In the genomic region with DNA sequence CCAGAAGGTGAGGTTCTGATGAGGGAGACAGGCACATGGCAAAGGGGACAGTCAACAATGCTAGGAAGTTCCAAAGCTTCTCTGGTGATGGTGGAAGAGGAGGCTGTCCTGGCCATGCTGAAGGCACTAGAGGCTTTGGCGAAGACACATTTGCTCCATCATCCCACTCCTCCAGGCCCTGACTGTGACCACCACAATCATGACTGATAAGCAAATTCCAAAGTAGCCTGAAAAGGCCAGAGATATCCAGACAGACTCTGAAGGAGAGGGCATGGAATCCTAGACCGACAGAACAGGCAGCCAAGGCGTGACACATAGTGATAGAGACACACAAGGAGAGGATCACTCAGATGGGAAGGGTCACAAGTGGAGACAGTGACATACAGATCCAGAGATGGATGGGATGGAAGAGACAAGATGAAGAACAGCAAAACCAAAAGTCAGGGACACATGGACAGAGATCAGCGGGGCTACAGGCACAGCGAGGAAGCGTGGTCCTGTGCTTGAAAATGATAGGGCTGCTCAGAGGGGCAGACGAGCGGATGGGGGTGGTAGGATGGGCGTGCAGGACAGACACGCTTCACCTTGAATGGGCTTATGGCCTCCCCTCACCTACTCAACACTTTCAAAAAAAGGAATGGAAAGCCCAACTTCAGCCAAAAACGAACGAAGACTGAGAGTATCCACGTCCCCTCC, we compare ENCODE assay signal across 10 cellular contexts. TPM values are rescaled to one million over a fixed set of nuclear protein-coding genes. Genes with fewer than 3 reads are reported as not detected.
A peak's percentile ranks its signal among the peaks of the same experiment; 100 is the strongest.
DNase-seq lines count a peak whose midpoint lies in the region; ATAC-seq and TF ChIP-seq lines count a peak whose summit lies in the region.
"Had no signal": no experiment of that assay in that cellular context is flagged by ENCODE, and none has a peak within 500 bp of the region (broad histone marks: within the 10 kb centered on the region; RNA-seq: fewer than 3 reads in every experiment).

No MANE protein-coding gene starts in this region.

- H3K27me3 Mint-ChIP-seq in activated CD4-positive, alpha-beta T cell treated with anti-CD3 and anti-CD28 coated beads, Interleukin-2, amount 10 ng/mL, durations not matched to agents 7 days and 5 days, result no peaks in the 10 kb centered on the region

- CTCF ChIA-PET in activated CD4-positive, alpha-beta T cell treated with anti-CD3 and anti-CD28 coated beads, Interleukin-2, amount 10 ng/mL, durations not matched to agents 7 days and 5 days (lab: Charles Lee), result interaction anchor here (1.0 to 2.0 kb wide), 4 partner anchors 10 to 17 kb away, joined by 3 to 7 read pairs (median 3); no protein-coding TSS in a partner anchor

- peak in 1 of 2 donors; percentile 3 for ATAC-seq in lower lobe of right lung

- H3K36me3 ChIP-seq in breast epithelium (no peaks in the 10 kb centered on the region), lower lobe of right lung (no peaks in the 10 kb centered on the region), tibial nerve (no peaks in the 10 kb centered on the region)

- H3K4me3 ChIP-seq in breast epithelium (peak overlapping the region; percentile 47 to 72 (median 62)), lower lobe of right lung (peak overlapping the region; percentile 76), tibial nerve (peak overlapping the region; percentile 35 to 70 (median 52))

- H3K27me3 ChIP-seq in breast epithelium (no peaks in the 10 kb centered on the region), lower lobe of right lung (ENCODE audit: low read depth) (no peaks in the 10 kb centered on the region), tibial nerve (no peaks in the 10 kb centered on the region)

- TF ChIP-seq CTCF in breast epithelium (IDR thresholded peaks at IDR 0.05) (no peak), lower lobe of right lung (IDR thresholded peaks at IDR 0.05) (no peak), tibial nerve (IDR thresholded peaks at IDR 0.05) (no peak)

- H3K27ac ChIP-seq in breast epithelium (no peak overlapping the region), lower lobe of right lung (no peak overlapping the region), tibial nerve (peak overlapping the region in 2 of 4 donors; percentile 47 to 76)

- TF ChIP-seq EP300 in tibial nerve (IDR thresholded peaks at IDR 0.05), result no peak

- H3K4me1 ChIP-seq in breast epithelium (no peaks in the 10 kb centered on the region), lower lobe of right lung (peaks cover 15% of the 10 kb centered on the region), tibial nerve (peaks cover 0 to 35% (median 6%) of the 10 kb centered on the region in 4 donors)

- peaks cover 17% of the 10 kb centered on the region for H3K4me1 Mint-ChIP-seq in activated CD4-positive, alpha-beta T cell treated with anti-CD3 and anti-CD28 coated beads, Interleukin-2, amount 10 ng/mL, durations not matched to agents 7 days and 5 days

- intact Hi-C loops in breast epithelium (cut with DNase I; ENCODE audit: low total_unique reads) (loop anchor here (10.0 kb wide), 1 partner anchor 245 kb away; the partner anchor contains the start of genes BCL2L2 and PPP1R3E), lower lobe of right lung (cut with DNase I) (no loop called here)

- no peak for TF ChIP-seq POLR2A in breast epithelium (IDR thresholded peaks at IDR 0.05)
- TF ChIP-seq POLR2A in tibial nerve (IDR thresholded peaks at IDR 0.05), result no peak

- DNase-seq in NCI-H2029 treated with DMSO at 0.1 percent for 48 hours (lab: John Stamatoyannopoulos, UW) (peak; percentile 70), NCI-H2029 (lab: John Stamatoyannopoulos, UW) (no peak), breast epithelium (ENCODE audit: low spot score in 2 of 2) (no peak), lower lobe of right lung (no peak), tibial nerve (ENCODE audit: low spot score in 2 of 2) (no peak), NCI-H187 (lab: John Stamatoyannopoulos, UW) (no peak), putamen (ENCODE audit: low spot score) (no peak)
- no peak for DNase-seq in activated CD4-positive, alpha-beta T cell treated with anti-CD3 and anti-CD28 coated beads, Interleukin-2, amount 10 ng/mL, durations not matched to agents 7 days and 5 days
- DNase-seq: NCI-H524 treated with DMSO at 0.1 percent for 48 hours had no signal

- POLR2A ChIA-PET in activated CD4-positive, alpha-beta T cell treated with anti-CD3 and anti-CD28 coated beads, Interleukin-2, amount 10 ng/mL, durations not matched to agents 7 days and 5 days (lab: Charles Lee), result interaction anchor here (1.0 kb wide), 1 partner anchor 72 kb away, joined by 3 read pairs; no protein-coding TSS in a partner anchor

- H3K36me3 Mint-ChIP-seq in activated CD4-positive, alpha-beta T cell treated with anti-CD3 and anti-CD28 coated beads, Interleukin-2, amount 10 ng/mL, durations not matched to agents 7 days and 5 days (ENCODE audit: low read depth), result no peaks in the 10 kb centered on the region

- no peaks in the 10 kb centered on the region for H3K9me3 ChIP-seq in breast epithelium
- no peaks in the 10 kb centered on the region for H3K9me3 ChIP-seq in lower lobe of right lung
- no peaks in the 10 kb centered on the region for H3K9me3 ChIP-seq in tibial nerve

- no peak overlapping the region for H3K4me3 Mint-ChIP-seq in activated CD4-positive, alpha-beta T cell treated with anti-CD3 and anti-CD28 coated beads, Interleukin-2, amount 10 ng/mL, durations not matched to agents 7 days and 5 days

- WGBS in tibial nerve, 2 donors, result 34 to 36% methylated on average over 13 of the region's 13 CpGs

- H3K27ac Mint-ChIP-seq in activated CD4-positive, alpha-beta T cell treated with anti-CD3 and anti-CD28 coated beads, Interleukin-2, amount 10 ng/mL, durations not matched to agents 7 days and 5 days, result no peak overlapping the region

- H3K9me3 Mint-ChIP-seq in activated CD4-positive, alpha-beta T cell treated with anti-CD3 and anti-CD28 coated beads, Interleukin-2, amount 10 ng/mL, durations not matched to agents 7 days and 5 days, result no peaks in the 10 kb centered on the region

RNA-seq across cellular contexts. Expression of gene ZFHX2, which starts 1.3 kb away (rescaled TPM):
- total RNA-seq in breast epithelium (1 to 10 TPM in 1 of 3 donors, under 1 TPM in 2; 0.48 to 1.2 (median 0.66) TPM), lower lobe of right lung (5.1 TPM), tibial nerve (1 to 10 TPM; 2.1 to 3.9 (median 2.6) TPM)
- 1 to 10 TPM; 1.0 to 1.1 TPM for total RNA-seq in activated CD4-positive, alpha-beta T cell treated with anti-CD3 and anti-CD28 coated beads, Interleukin-2, amount 10 ng/mL, durations not matched to agents 7 days and 5 days

RNA-seq across cellular contexts. Expression of gene THTPA, which starts 5.8 kb away (rescaled TPM):
- total RNA-seq in breast epithelium, result 10 to 100 TPM; 13.6 to 22.1 (median 21.0) TPM
- 19.1 TPM for total RNA-seq in lower lobe of right lung
- total RNA-seq in tibial nerve, result 10 to 100 TPM; 14.4 to 47.1 (median 25.2) TPM
- 10 to 100 TPM in 1 of 2 experiments, 1 to 10 TPM in 1; 8.1 to 12.7 TPM for total RNA-seq in activated CD4-positive, alpha-beta T cell treated with anti-CD3 and anti-CD28 coated beads, Interleukin-2, amount 10 ng/mL, durations not matched to agents 7 days and 5 days

RNA-seq across cellular contexts. Expression of gene AP1G2, which starts 17.3 kb away (rescaled TPM):
- total RNA-seq in breast epithelium, result 100 to 1,000 TPM in 2 of 3 donors, 10 to 100 TPM in 1; 30.9 to 172 (median 149) TPM
- total RNA-seq in lower lobe of right lung, result 146 TPM
- 10 to 100 TPM; 30.2 to 76.8 (median 52.0) TPM for total RNA-seq in tibial nerve
- total RNA-seq in activated CD4-positive, alpha-beta T cell treated with anti-CD3 and anti-CD28 coated beads, Interleukin-2, amount 10 ng/mL, durations not matched to agents 7 days and 5 days, result 100 to 1,000 TPM; 306 to 333 TPM

RNA-seq across cellular contexts. Expression of gene JPH4, which starts 28.3 kb away (rescaled TPM):
- total RNA-seq in breast epithelium (under 1 TPM; 0.66 to 0.96 (median 0.73) TPM), lower lobe of right lung (5.1 TPM), tibial nerve (1 to 10 TPM; 1.2 to 2.9 (median 2.2) TPM)
- not detected for total RNA-seq in activated CD4-positive, alpha-beta T cell treated with anti-CD3 and anti-CD28 coated beads, Interleukin-2, amount 10 ng/mL, durations not matched to agents 7 days and 5 days
- total RNA-seq: osteocyte had no signal
